16 cellular contexts compared by ENCODE assay signal in the genomic region with DNA sequence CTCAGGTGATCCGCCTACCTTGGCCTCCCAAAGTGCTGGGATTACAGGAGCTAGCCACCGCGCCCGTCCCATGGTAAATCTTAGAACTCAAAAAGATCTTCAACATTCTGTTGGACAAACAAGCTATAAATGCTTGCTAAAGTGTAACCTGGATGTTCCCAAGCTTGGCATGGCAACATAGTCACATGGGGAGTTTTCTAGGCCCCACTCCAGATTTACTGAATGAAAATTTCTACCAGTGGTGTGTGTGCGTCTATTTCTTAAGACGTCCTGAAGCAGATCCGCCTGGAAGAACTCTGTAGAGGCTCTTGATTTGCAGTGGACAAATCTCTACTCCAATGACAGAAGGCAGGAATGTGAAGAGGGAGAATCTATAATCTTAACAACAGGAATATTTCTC.
"Had no signal": no experiment of that assay in that cellular context is flagged by ENCODE, and none has a peak within 500 bp of the region (broad histone marks: within the 10 kb centered on the region; RNA-seq: fewer than 3 reads in every experiment).

No MANE protein-coding gene starts in this region.

- H3K4me3 Mint-ChIP-seq: effector memory CD8-positive, alpha-beta T cell; natural killer cell treated with Interleukin-12 subunit alpha and Interleukin-12 subunit beta and Interleukin-15 and Interleukin-18, amount 100 ng/mL, for 72 hours; stimulated activated naive CD8-positive, alpha-beta T cell treated with anti-CD3 and anti-CD28 coated beads, Interleukin-15, Interleukin-2, amounts not matched to agents 100 ng/mL and 50 ng/mL, for 24 hours had no signal

- H3K9me3 Mint-ChIP-seq: effector memory CD8-positive, alpha-beta T cell; natural killer cell treated with Interleukin-12 subunit alpha and Interleukin-12 subunit beta and Interleukin-15 and Interleukin-18, amount 100 ng/mL, for 72 hours; stimulated activated naive CD8-positive, alpha-beta T cell treated with anti-CD3 and anti-CD28 coated beads, Interleukin-15, Interleukin-2, amounts not matched to agents 100 ng/mL and 50 ng/mL, for 24 hours had no signal

- ATAC-seq: activated CD4-positive, CD25-positive, alpha-beta regulatory T cell treated with anti-CD3 and anti-CD28 coated beads, Interleukin-2, amount 50 U/mL, for 24 hours; effector memory CD8-positive, alpha-beta T cell; natural killer cell treated with Interleukin-12 subunit alpha and Interleukin-12 subunit beta and Interleukin-15 and Interleukin-18, amount 100 ng/mL, for 72 hours had no signal

- H3K9me3 ChIP-seq: psoas muscle, sigmoid colon had no signal

- H3K4me3 ChIP-seq: psoas muscle, sigmoid colon, spleen had no signal

- H3K27me3 ChIP-seq: brain microvascular endothelial cell, sigmoid colon, spleen had no signal

- H3K27ac Mint-ChIP-seq: natural killer cell treated with Interleukin-12 subunit alpha and Interleukin-12 subunit beta and Interleukin-15 and Interleukin-18, amount 100 ng/mL, for 72 hours; stimulated activated naive CD8-positive, alpha-beta T cell treated with anti-CD3 and anti-CD28 coated beads, Interleukin-15, Interleukin-2, amounts not matched to agents 100 ng/mL and 50 ng/mL, for 24 hours had no signal

- H3K27me3 Mint-ChIP-seq: effector memory CD8-positive, alpha-beta T cell; natural killer cell treated with Interleukin-12 subunit alpha and Interleukin-12 subunit beta and Interleukin-15 and Interleukin-18, amount 100 ng/mL, for 72 hours; stimulated activated naive CD8-positive, alpha-beta T cell treated with anti-CD3 and anti-CD28 coated beads, Interleukin-15, Interleukin-2, amounts not matched to agents 100 ng/mL and 50 ng/mL, for 24 hours had no signal

- H3K36me3 ChIP-seq: brain microvascular endothelial cell, sigmoid colon had no signal

- H3K4me1 ChIP-seq: psoas muscle, spleen had no signal

- H3K27ac ChIP-seq: brain microvascular endothelial cell, epithelial cell of prostate, psoas muscle, sigmoid colon, spleen had no signal

- DNase-seq: activated naive CD4-positive, alpha-beta T cell treated with Interleukin-2 at 50 U/mL for 16 hours; activated T-cell treated with anti-CD3 and anti-CD28 coated beads for 4 hours; brain microvascular endothelial cell; dermis blood vessel endothelial cell; effector memory CD8-positive, alpha-beta T cell; foreskin melanocyte; islet precursor cell; mesendoderm; psoas muscle; sigmoid colon; spleen; SW 1271 had no signal
